Comparison of ENCODE assay signal across 15 cellular contexts in genomic region chr15:29773816-29774215, GRCh38. TPM values are rescaled to one million over a fixed set of nuclear protein-coding genes. Genes with fewer than 3 reads are reported as not detected.
"Had no signal": no experiment of that assay in that cellular context is flagged by ENCODE, and none has a peak within 500 bp of the region (broad histone marks: within the 10 kb centered on the region; RNA-seq: fewer than 3 reads in every experiment).

No MANE protein-coding gene starts in this region.

- H3K27ac ChIP-seq: esophagus muscularis mucosa, left ventricle myocardium inferior, testis, upper lobe of right lung had no signal

- H3K9me3 ChIP-seq: esophagus muscularis mucosa, left ventricle myocardium inferior, testis, upper lobe of right lung had no signal

- H3K27me3 ChIP-seq: esophagus muscularis mucosa, testis, upper lobe of right lung had no signal

- ATAC-seq: stimulated activated naive CD8-positive, alpha-beta T cell treated with anti-CD3 and anti-CD28 coated beads, Interleukin-15, Interleukin-2, amounts not matched to agents 100 U/mL and 50 U/mL, for 24 hours; T-helper 17 cell; upper lobe of right lung had no signal

- FAIRE-seq: endometrium, islet of Langerhans had no signal

- DNase-seq: activated B cell treated with CpG ODN at 0.5 μM for 24 hours; activated CD4-positive, alpha-beta T cell treated with anti-CD3 and anti-CD28 coated beads, Interleukin-2, amount 10 ng/mL, durations not matched to agents 7 days and 5 days; activated T-cell treated with anti-CD3 and anti-CD28 coated beads, Interleukin-2, amount 50 U/mL, for 1 hour; left ventricle myocardium inferior; mesendoderm; nephron progenitor cell; stimulated activated CD4-positive, alpha-beta T cell treated with anti-CD3 and anti-CD28 coated beads, Interleukin-4, amount 100 ng/mL, for 1 hour; stimulated activated CD8-positive, alpha-beta memory T cell treated with anti-CD3 and anti-CD28 coated beads, Interleukin-4, amount 100 ng/mL, for 48 hours; stimulated activated naive CD8-positive, alpha-beta T cell treated with anti-CD3 and anti-CD28 coated beads, Interleukin-15, Interleukin-2, amounts not matched to agents 100 U/mL and 50 U/mL, for 24 hours; T-helper 17 cell; testis; upper lobe of right lung had no signal

- H3K4me3 ChIP-seq: esophagus muscularis mucosa, left ventricle myocardium inferior, testis, upper lobe of right lung had no signal

RNA-seq across cellular contexts. Expression of gene TJP1, which starts 48.5 kb away (rescaled TPM):
- total RNA-seq: activated CD4-positive, alpha-beta T cell treated with anti-CD3 and anti-CD28 coated beads, Interleukin-2, amount 10 ng/mL, durations not matched to agents 7 days and 5 days had no signal
